10 cellular contexts compared by ENCODE assay signal in genomic region chr18:49725809-49726514, GRCh38.
DNase-seq lines count a peak whose midpoint lies in the region; ATAC-seq and TF ChIP-seq lines count a peak whose summit lies in the region.
"Had no signal": no experiment of that assay in that cellular context is flagged by ENCODE, and none has a peak within 500 bp of the region (broad histone marks: within the 10 kb centered on the region; RNA-seq: fewer than 3 reads in every experiment).

No MANE protein-coding gene starts in this region.

- H3K9me3 ChIP-seq in AG04450 (ENCODE audit: control insufficient read depth, insufficient read depth, low read length) = no peaks in the 10 kb centered on the region
- no peaks in the 10 kb centered on the region for H3K9me3 ChIP-seq in mucosa of descending colon

- DNase-seq in AG04450 (ENCODE audit: low read depth, low spot score) = peak; percentile 94
- DNase-seq in NCI-H446 (lab: John Stamatoyannopoulos, UW) = peak; percentile 58 to 88
- DNase-seq in epidermal melanocyte (ENCODE audit: insufficient read length, low spot score) = peak; percentile 42
- peak; percentile 37 to 71 (median 50) for DNase-seq in mucosa of descending colon
- DNase-seq in inferior parietal cortex (ENCODE audit: extremely low spot score) = no peak
- no peak for DNase-seq in activated naive CD4-positive, alpha-beta T cell treated with anti-CD3 and anti-CD28 coated beads, Interleukin-2, amount 50 U/mL, for 16 hours
- DNase-seq: activated CD4-positive, alpha-beta T cell treated with anti-CD3 and anti-CD28 coated beads for 48 hours; CD4-positive, CD25-positive, alpha-beta regulatory T cell had no signal

- POLR2A ChIA-PET in AG04450 (lab: Yijun Ruan, JAX) = no interaction called here

- no peaks in the 10 kb centered on the region for H3K27me3 ChIP-seq in AG04450 (ENCODE audit: control insufficient read depth, insufficient read depth, low read length)

- TF ChIP-seq CTCF in AG04450 (IDR thresholded peaks at IDR 0.05; ENCODE audit: low read depth, low read length) (peak; percentile 47), mucosa of descending colon (IDR thresholded peaks at IDR 0.05) (no peak)

- CTCF ChIA-PET in AG04450 (lab: Charles Lee) = interaction anchor here (0.7 to 1.1 kb wide), 4 partner anchors 10 to 134 kb away, joined by 3 read pairs; no protein-coding TSS in a partner anchor

- no peaks in the 10 kb centered on the region for H3K36me3 ChIP-seq in mucosa of descending colon (ENCODE audit: low read depth)

- intact Hi-C loops in mucosa of descending colon (cut with DNase I, micrococcal nuclease) = no loop called here

- peaks cover 13% of the 10 kb centered on the region for H3K4me1 ChIP-seq in mucosa of descending colon (ENCODE audit: low read depth)

- peak overlapping the region; percentile 97 for H3K27ac ChIP-seq in AG04450 (ENCODE audit: low read depth, low read length)

- ATAC-seq in mucosa of descending colon (peak; percentile 4), GM18873 (IDR thresholded peaks at IDR 0.05; ENCODE audit: low FRiP score, unreplicated experiment) (no peak), HG03175 (IDR thresholded peaks at IDR 0.05; ENCODE audit: unreplicated experiment) (no peak)

- H3K4me3 ChIP-seq in AG04450 (ENCODE audit: low read depth, low read length) (no peak overlapping the region), mucosa of descending colon (no peak overlapping the region)

Comparison
In these comparisons a context has a peak if more than half of its experiments do, and no peak if none do; other contexts are left out.
1. DNase-seq: peak in AG04450 (single experiment), NCI-H446 (2 of 2), epidermal melanocyte (single experiment) and mucosa of descending colon (3 of 3); none in inferior parietal cortex (single experiment) and activated naive CD4-positive, alpha-beta T cell treated with anti-CD3 and anti-CD28 coated beads, Interleukin-2, amount 50 U/mL, for 16 hours (single experiment).